10 cellular contexts compared by ENCODE assay signal in the genomic region with DNA sequence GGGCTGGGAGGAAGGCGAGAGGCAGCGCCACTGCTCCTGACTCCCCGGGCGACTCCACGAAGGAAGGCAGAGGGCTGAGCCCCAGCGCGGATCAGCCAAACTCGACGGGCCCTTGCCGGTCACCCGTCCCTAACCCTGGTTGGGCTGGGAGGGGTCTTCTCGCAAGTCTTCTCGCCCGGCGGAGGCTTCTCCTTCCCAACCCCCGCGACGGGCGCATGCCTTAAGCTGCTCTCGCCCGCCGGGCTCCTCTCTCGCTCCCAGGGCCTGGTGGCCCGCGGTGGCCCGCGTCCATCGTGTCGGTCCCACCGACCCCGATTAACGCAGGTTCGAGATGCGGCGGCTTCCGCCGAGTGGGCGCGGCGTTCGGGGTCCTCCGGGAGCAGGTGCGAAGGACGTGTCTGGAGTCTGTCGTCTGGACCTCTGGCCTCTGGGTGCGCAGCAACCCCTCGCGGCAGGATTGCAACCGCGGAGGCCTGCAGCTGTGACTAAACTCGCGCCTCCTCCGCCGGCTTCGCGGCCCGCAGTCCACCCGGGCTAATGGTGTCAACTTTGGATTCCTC. TPM values are rescaled to one million over a fixed set of nuclear protein-coding genes. Genes with fewer than 3 reads are reported as not detected.
DNase-seq lines count a peak whose midpoint lies in the region; ATAC-seq and TF ChIP-seq lines count a peak whose summit lies in the region.
"Had no signal": no experiment of that assay in that cellular context is flagged by ENCODE, and none has a peak within 500 bp of the region (broad histone marks: within the 10 kb centered on the region; RNA-seq: fewer than 3 reads in every experiment).

No MANE protein-coding gene starts in this region.

- CTCF ChIA-PET in activated CD4-positive, alpha-beta memory T cell treated with anti-CD3 and anti-CD28 coated beads for 36 hours (lab: Charles Lee), result interaction anchor here (0.6 to 7.9 kb wide), 4 partner anchors 17 to 27 kb away, joined by 3 to 52 read pairs (median 4); partner anchors contain the start of gene PPM1J
- CTCF ChIA-PET in activated CD4-positive, alpha-beta memory T cell treated with anti-CD3 and anti-CD28 coated beads, Interleukin-2, amount 10 ng/mL, durations not matched to agents 7 days and 5 days (lab: Charles Lee), result interaction anchor here (0.6 to 1.8 kb wide), 2 partner anchors 27 to 222 kb away, joined by 3 to 6 read pairs; no protein-coding TSS in a partner anchor

- H3K4me1 ChIP-seq in thyroid gland, result peaks cover 6 to 7% of the 10 kb centered on the region in 2 donors

- H3K9me3 Mint-ChIP-seq in activated CD4-positive, alpha-beta memory T cell treated with anti-CD3 and anti-CD28 coated beads for 36 hours, result no peaks in the 10 kb centered on the region
- H3K9me3 Mint-ChIP-seq in activated CD4-positive, alpha-beta memory T cell treated with anti-CD3 and anti-CD28 coated beads, Interleukin-2, amount 10 ng/mL, durations not matched to agents 7 days and 5 days, result no peaks in the 10 kb centered on the region
- no peaks in the 10 kb centered on the region for H3K9me3 Mint-ChIP-seq in endothelial cell (ENCODE audit: unreplicated experiment)

- H3K36me3 ChIP-seq in thyroid gland, result no peaks in the 10 kb centered on the region

- no peak for TF ChIP-seq POLR2A in thyroid gland (IDR thresholded peaks at IDR 0.05)

- H3K4me3 Mint-ChIP-seq in activated CD4-positive, alpha-beta memory T cell treated with anti-CD3 and anti-CD28 coated beads for 36 hours, result no peak overlapping the region
- no peak overlapping the region for H3K4me3 Mint-ChIP-seq in activated CD4-positive, alpha-beta memory T cell treated with anti-CD3 and anti-CD28 coated beads, Interleukin-2, amount 10 ng/mL, durations not matched to agents 7 days and 5 days
- no peak overlapping the region for H3K4me3 Mint-ChIP-seq in endothelial cell (ENCODE audit: unreplicated experiment)

- intact Hi-C loops in activated CD4-positive, alpha-beta memory T cell treated with anti-CD3 and anti-CD28 coated beads for 36 hours (cut with micrococcal nuclease), result no loop called here
- intact Hi-C loops in thyroid gland (cut with DNase I), result no loop called here

- no peak overlapping the region for H3K27ac Mint-ChIP-seq in activated CD4-positive, alpha-beta memory T cell treated with anti-CD3 and anti-CD28 coated beads for 36 hours
- no peak overlapping the region for H3K27ac Mint-ChIP-seq in activated CD4-positive, alpha-beta memory T cell treated with anti-CD3 and anti-CD28 coated beads, Interleukin-2, amount 10 ng/mL, durations not matched to agents 7 days and 5 days
- no peak overlapping the region for H3K27ac Mint-ChIP-seq in endothelial cell (ENCODE audit: unreplicated experiment)

- H3K36me3 Mint-ChIP-seq in activated CD4-positive, alpha-beta memory T cell treated with anti-CD3 and anti-CD28 coated beads for 36 hours, result no peaks in the 10 kb centered on the region
- no peaks in the 10 kb centered on the region for H3K36me3 Mint-ChIP-seq in activated CD4-positive, alpha-beta memory T cell treated with anti-CD3 and anti-CD28 coated beads, Interleukin-2, amount 10 ng/mL, durations not matched to agents 7 days and 5 days (ENCODE audit: low read depth)
- no peaks in the 10 kb centered on the region for H3K36me3 Mint-ChIP-seq in endothelial cell (ENCODE audit: low read depth, unreplicated experiment)

- 8% methylated on average over 13 of the region's 58 CpGs; no CpG with 5 or more reads in 1 of the 2 donors for WGBS in thyroid gland, 2 donors

- H3K27me3 ChIP-seq in thyroid gland, result peaks cover 11% of the 10 kb centered on the region

- no peak for ATAC-seq in HG03469 (IDR thresholded peaks at IDR 0.05; ENCODE audit: unreplicated experiment)

- H3K27me3 Mint-ChIP-seq in activated CD4-positive, alpha-beta memory T cell treated with anti-CD3 and anti-CD28 coated beads for 36 hours, result peaks cover 54% of the 10 kb centered on the region
- H3K27me3 Mint-ChIP-seq in activated CD4-positive, alpha-beta memory T cell treated with anti-CD3 and anti-CD28 coated beads, Interleukin-2, amount 10 ng/mL, durations not matched to agents 7 days and 5 days, result peaks cover 71% of the 10 kb centered on the region
- peaks cover 11% of the 10 kb centered on the region for H3K27me3 Mint-ChIP-seq in endothelial cell (ENCODE audit: unreplicated experiment)

- no peak overlapping the region for H3K4me3 ChIP-seq in thyroid gland (replicated peaks in 1 of 3)

- POLR2A ChIA-PET in activated CD4-positive, alpha-beta memory T cell treated with anti-CD3 and anti-CD28 coated beads for 36 hours (lab: Charles Lee), result no interaction called here
- POLR2A ChIA-PET in activated CD4-positive, alpha-beta memory T cell treated with anti-CD3 and anti-CD28 coated beads, Interleukin-2, amount 10 ng/mL, durations not matched to agents 7 days and 5 days (lab: Charles Lee), result no interaction called here

- DNase-seq in activated CD4-positive, alpha-beta memory T cell treated with anti-CD3 and anti-CD28 coated beads for 36 hours, result peak; percentile 17
- no peak for DNase-seq in activated CD4-positive, alpha-beta memory T cell treated with anti-CD3 and anti-CD28 coated beads, Interleukin-2, amount 10 ng/mL, durations not matched to agents 7 days and 5 days
- DNase-seq in endothelial cell (ENCODE audit: low spot score) (peak; percentile 46), lung microvascular endothelial cell (ENCODE audit: low read depth in 2 of 2) (peak; percentile 22 to 44), thyroid gland (peak; percentile 30 to 43), AML-193 (lab: John Stamatoyannopoulos, UW) (no peak), NCI-H2171 treated with DMSO at 0.1 percent for 48 hours (lab: John Stamatoyannopoulos, UW) (no peak)
- DNase-seq: MV-4-11 had no signal

- no peak overlapping the region for H3K27ac ChIP-seq in thyroid gland
- H3K27ac ChIP-seq: C4-2B had no signal

- no peaks in the 10 kb centered on the region for H3K9me3 ChIP-seq in thyroid gland

- H3K4me1 Mint-ChIP-seq in activated CD4-positive, alpha-beta memory T cell treated with anti-CD3 and anti-CD28 coated beads for 36 hours (ENCODE audit: low read depth), result peaks cover 5% of the 10 kb centered on the region
- H3K4me1 Mint-ChIP-seq in activated CD4-positive, alpha-beta memory T cell treated with anti-CD3 and anti-CD28 coated beads, Interleukin-2, amount 10 ng/mL, durations not matched to agents 7 days and 5 days, result peaks cover 5% of the 10 kb centered on the region
- H3K4me1 Mint-ChIP-seq in endothelial cell (ENCODE audit: unreplicated experiment), result no peaks in the 10 kb centered on the region

- TF ChIP-seq CTCF in endothelial cell (IDR thresholded peaks at IDR 0.05; ENCODE audit: unreplicated experiment), result no peak
- peak in 2 of 6 experiments; percentile 31 to 44 for TF ChIP-seq CTCF in thyroid gland (IDR thresholded peaks at IDR 0.05)

RNA-seq across cellular contexts. Expression of gene PPM1J, which starts 29.0 kb away (rescaled TPM):
- 1 to 10 TPM in 1 of 2 experiments, under 1 TPM in 1; 0.69 to 1.2 TPM for total RNA-seq in activated CD4-positive, alpha-beta memory T cell treated with anti-CD3 and anti-CD28 coated beads for 36 hours
- total RNA-seq in activated CD4-positive, alpha-beta memory T cell treated with anti-CD3 and anti-CD28 coated beads, Interleukin-2, amount 10 ng/mL, durations not matched to agents 7 days and 5 days, result not detected
- total RNA-seq in endothelial cell (ENCODE audit: unreplicated experiment) (1.6 TPM), lung microvascular endothelial cell (0.65 and 0.79 TPM in 2 replicates), thyroid gland (1 to 10 TPM; 1.7 to 4.8 (median 3.0) TPM)

RNA-seq across cellular contexts. Expression of gene RHOC, which starts 37.2 kb away (rescaled TPM):
- 10 to 100 TPM; 50.1 to 51.6 TPM for total RNA-seq in activated CD4-positive, alpha-beta memory T cell treated with anti-CD3 and anti-CD28 coated beads for 36 hours
- 10 to 100 TPM; 87.1 to 92.4 TPM for total RNA-seq in activated CD4-positive, alpha-beta memory T cell treated with anti-CD3 and anti-CD28 coated beads, Interleukin-2, amount 10 ng/mL, durations not matched to agents 7 days and 5 days
- 300 TPM for total RNA-seq in endothelial cell (ENCODE audit: unreplicated experiment)
- 538 and 654 TPM in 2 replicates for total RNA-seq in lung microvascular endothelial cell
- total RNA-seq in thyroid gland, result 100 to 1,000 TPM; 125 to 188 (median 175) TPM

Comparison
In these comparisons a context has a peak if more than half of its experiments do, and no peak if none do; other contexts are left out.
1. DNase-seq: peak in activated CD4-positive, alpha-beta memory T cell treated with anti-CD3 and anti-CD28 coated beads for 36 hours (single experiment), endothelial cell (single experiment), lung microvascular endothelial cell (2 of 2) and thyroid gland (2 of 2); none in activated CD4-positive, alpha-beta memory T cell treated with anti-CD3 and anti-CD28 coated beads, Interleukin-2, amount 10 ng/mL, durations not matched to agents 7 days and 5 days (single experiment), AML-193 (0 of 2) and NCI-H2171 treated with DMSO at 0.1 percent for 48 hours (single experiment).